Comparison of ENCODE assay signal across 23 cellular contexts in genomic region chr13:42136518-42136917, GRCh38.
A peak's percentile ranks its signal among the peaks of the same experiment; 100 is the strongest.
DNase-seq lines count a peak whose midpoint lies in the region; TF ChIP-seq lines count a peak whose summit lies in the region.
"Had no signal": no experiment of that assay in that cellular context is flagged by ENCODE, and none has a peak within 500 bp of the region (broad histone marks: within the 10 kb centered on the region; RNA-seq: fewer than 3 reads in every experiment).

No MANE protein-coding gene starts in this region.

- POLR2A ChIA-PET in HEK293 (lab: Yijun Ruan, JAX) = interaction anchor here (1.2 kb wide), 1 partner anchor 1075 kb away, joined by 3 read pairs; the partner anchor contains the start of gene WBP4

- H3K9me3 ChIP-seq in HEK293 (ENCODE audit: control insufficient read depth, insufficient read depth, low read depth, low read length) = no peaks in the 10 kb centered on the region
- H3K9me3 ChIP-seq: A549, BE2C had no signal

- peaks cover 6% of the 10 kb centered on the region for H3K4me1 Mint-ChIP-seq in neural crest cell
- H3K4me1 Mint-ChIP-seq: CD14-positive monocyte had no signal

- H3K4me3 Mint-ChIP-seq in neural crest cell = no peak overlapping the region
- H3K4me3 Mint-ChIP-seq: CD14-positive monocyte; CD4-positive, alpha-beta T cell; CD8-positive, alpha-beta memory T cell had no signal

- H3K4me3 ChIP-seq in HEK293 (ENCODE audit: low read depth, low read length) = no peak overlapping the region
- H3K4me3 ChIP-seq: A549; BLaER1 treated with 17β-estradiol and CSF1 and Interleukin-3, amounts not matched to agents 10 nM and 100 nM; GM12878; GM23248 had no signal

- no peaks in the 10 kb centered on the region for H3K27me3 Mint-ChIP-seq in neural crest cell (ENCODE audit: low read depth)
- H3K27me3 Mint-ChIP-seq: CD4-positive, alpha-beta T cell; CD8-positive, alpha-beta memory T cell had no signal

- TF ChIP-seq CTCF in HEK293 (tag by site-specific recombination; IDR thresholded peaks at IDR 0.05) = no peak
- no peak for TF ChIP-seq CTCF in neural crest cell (conservative IDR thresholded peaks at IDR 0.05)

- H3K27ac Mint-ChIP-seq in neural crest cell (ENCODE audit: unreplicated experiment) = peak overlapping the region; percentile 27
- H3K27ac Mint-ChIP-seq: CD14-positive monocyte; CD4-positive, alpha-beta T cell had no signal

- DNase-seq in caudate nucleus (lab: John Stamatoyannopoulos, UW) (peak in 5 of 61 donors; percentile 2 to 43 (median 35)), neural crest cell (ENCODE audit: low read depth, low spot score) (no peak), NK-92 (lab: John Stamatoyannopoulos, UW; ENCODE audit: unreplicated experiment) (no peak)
- DNase-seq in stimulated activated CD4-positive, alpha-beta T cell treated with anti-CD3 and anti-CD28 coated beads, Interleukin-4, amount 100 ng/mL, for 4 hours = no peak
- DNase-seq in stimulated activated CD4-positive, alpha-beta T cell treated with anti-CD3 and anti-CD28 coated beads, Interleukin-15, amount 100 ng/mL, for 24 hours = no peak
- DNase-seq: 8988T; ACHN; AML-193; BE2C; CD4-positive, alpha-beta T cell; CD8-positive, alpha-beta memory T cell; DMS 273 treated with DMSO at 0.1 percent for 48 hours; DMS79; EL; GDM1; GM23248; H7; HCEC 1CT had no signal

- H3K36me3 ChIP-seq in HEK293 (ENCODE audit: control insufficient read depth in 2 of 2, insufficient read depth in 1 of 2, low read length in 2 of 2) = no peaks in the 10 kb centered on the region; a peak in 1 of 3 replicates
- H3K36me3 ChIP-seq: BE2C had no signal

- peaks cover 4% of the 10 kb centered on the region for H3K9me3 Mint-ChIP-seq in neural crest cell
- H3K9me3 Mint-ChIP-seq: CD4-positive, alpha-beta T cell had no signal

- H3K36me3 Mint-ChIP-seq in neural crest cell (ENCODE audit: low read depth) = peaks cover 14% of the 10 kb centered on the region

- H3K27ac ChIP-seq in HEK293 (ENCODE audit: extremely low read depth, low read depth, low read length) = no peak overlapping the region
- peak overlapping the region; percentile 42 for H3K27ac ChIP-seq in caudate nucleus (ENCODE audit: low read depth, low read length)
- H3K27ac ChIP-seq: A549; BLaER1 treated with 17β-estradiol and CSF1 and Interleukin-3, amounts not matched to agents 10 nM and 100 nM; GM23248 had no signal

- H3K4me1 ChIP-seq in HEK293 (ENCODE audit: control insufficient read depth, insufficient read depth, low read length) = no peaks in the 10 kb centered on the region
- H3K4me1 ChIP-seq: BE2C; BLaER1 treated with 17β-estradiol and CSF1 and Interleukin-3, amounts not matched to agents 10 nM and 100 nM had no signal

- CTCF ChIA-PET in HEK293 (lab: Yijun Ruan, JAX) = no interaction called here

TF ChIP-seq in HEK293, 187 proteins besides CTCF, POLR2A, EP300 and RAD21:
- TF ChIP-seq ZNF830 (tag by site-specific recombination; IDR thresholded peaks at IDR 0.05; ENCODE audit: low read depth) = no peak
- TF ChIP-seq, protein P1, sequence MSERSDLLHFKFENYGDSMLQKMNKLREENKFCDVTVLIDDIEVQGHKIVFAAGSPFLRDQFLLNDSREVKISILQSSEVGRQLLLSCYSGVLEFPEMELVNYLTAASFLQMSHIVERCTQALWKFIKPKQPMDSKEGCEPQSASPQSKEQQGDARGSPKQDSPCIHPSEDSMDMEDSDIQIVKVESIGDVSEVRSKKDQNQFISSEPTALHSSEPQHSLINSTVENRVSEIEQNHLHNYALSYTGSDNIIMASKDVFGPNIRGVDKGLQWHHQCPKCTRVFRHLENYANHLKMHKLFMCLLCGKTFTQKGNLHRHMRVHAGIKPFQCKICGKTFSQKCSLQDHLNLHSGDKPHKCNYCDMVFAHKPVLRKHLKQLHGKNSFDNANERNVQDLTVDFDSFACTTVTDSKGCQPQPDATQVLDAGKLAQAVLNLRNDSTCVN (tag by site-specific recombination; optimal IDR thresholded peaks at IDR 0.05) = no peak
- TF ChIP-seq, protein P2, sequence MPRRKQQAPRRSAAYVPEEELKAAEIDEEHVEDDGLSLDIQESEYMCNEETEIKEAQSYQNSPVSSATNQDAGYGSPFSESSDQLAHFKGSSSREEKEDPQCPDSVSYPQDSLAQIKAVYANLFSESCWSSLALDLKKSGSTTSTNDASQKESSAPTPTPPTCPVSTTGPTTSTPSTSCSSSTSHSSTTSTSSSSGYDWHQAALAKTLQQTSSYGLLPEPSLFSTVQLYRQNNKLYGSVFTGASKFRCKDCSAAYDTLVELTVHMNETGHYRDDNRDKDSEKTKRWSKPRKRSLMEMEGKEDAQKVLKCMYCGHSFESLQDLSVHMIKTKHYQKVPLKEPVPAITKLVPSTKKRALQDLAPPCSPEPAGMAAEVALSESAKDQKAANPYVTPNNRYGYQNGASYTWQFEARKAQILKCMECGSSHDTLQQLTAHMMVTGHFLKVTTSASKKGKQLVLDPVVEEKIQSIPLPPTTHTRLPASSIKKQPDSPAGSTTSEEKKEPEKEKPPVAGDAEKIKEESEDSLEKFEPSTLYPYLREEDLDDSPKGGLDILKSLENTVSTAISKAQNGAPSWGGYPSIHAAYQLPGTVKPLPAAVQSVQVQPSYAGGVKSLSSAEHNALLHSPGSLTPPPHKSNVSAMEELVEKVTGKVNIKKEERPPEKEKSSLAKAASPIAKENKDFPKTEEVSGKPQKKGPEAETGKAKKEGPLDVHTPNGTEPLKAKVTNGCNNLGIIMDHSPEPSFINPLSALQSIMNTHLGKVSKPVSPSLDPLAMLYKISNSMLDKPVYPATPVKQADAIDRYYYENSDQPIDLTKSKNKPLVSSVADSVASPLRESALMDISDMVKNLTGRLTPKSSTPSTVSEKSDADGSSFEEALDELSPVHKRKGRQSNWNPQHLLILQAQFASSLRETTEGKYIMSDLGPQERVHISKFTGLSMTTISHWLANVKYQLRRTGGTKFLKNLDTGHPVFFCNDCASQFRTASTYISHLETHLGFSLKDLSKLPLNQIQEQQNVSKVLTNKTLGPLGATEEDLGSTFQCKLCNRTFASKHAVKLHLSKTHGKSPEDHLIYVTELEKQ (tag by site-specific recombination; IDR thresholded peaks at IDR 0.05; ENCODE audit: borderline replicate concordance) = no peak
- TF ChIP-seq ZNF626 (tag by site-specific recombination; IDR thresholded peaks at IDR 0.05) = no peak
- TF ChIP-seq ZFHX2 (tag by site-specific recombination; conservative IDR thresholded peaks at IDR 0.05) = peak; percentile 66
- TF ChIP-seq ZNF560 (tag by site-specific recombination; IDR thresholded peaks at IDR 0.05; ENCODE audit: borderline replicate concordance) = no peak
- TF ChIP-seq ZNF366 (tag by site-specific recombination; conservative IDR thresholded peaks at IDR 0.05) = no peak
- TF ChIP-seq EGR2 (tag by site-specific recombination; IDR thresholded peaks at IDR 0.05; ENCODE audit: low read depth) = peak; percentile 73
- TF ChIP-seq ZNF112 (tag by site-specific recombination; IDR thresholded peaks at IDR 0.05) = no peak
TF ChIP-seq in HEK293: peak in this region for 2.
